19 cellular contexts compared by ENCODE assay signal in genomic region chr9:23638011-23638410, GRCh38.
"Had no signal": no experiment of that assay in that cellular context is flagged by ENCODE, and none has a peak within 500 bp of the region (broad histone marks: within the 10 kb centered on the region; RNA-seq: fewer than 3 reads in every experiment).

No MANE protein-coding gene starts in this region.

- H2AFZ ChIP-seq: hepatocyte had no signal

- H3K4me3 Mint-ChIP-seq: dendritic cell treated with granulocyte-macrophage colony-stimulating factor and Interleukin-4, amounts not matched to agents 40 ng/mL and 50 ng/mL, for 4 days; effector memory CD8-positive, alpha-beta T cell; naive thymus-derived CD4-positive, alpha-beta T cell; nephron progenitor cell; stimulated activated naive B cell treated with anti-CD40 and anti-IgM and Interleukin-4, amounts not matched to agents 10 μg/mL and 1 μg/mL and 100 μg/mL, for 72 hours; stimulated activated naive CD8-positive, alpha-beta T cell treated with anti-CD3 and anti-CD28 coated beads, Interleukin-15, amount 100 ng/mL, for 72 hours had no signal

- H3K4me3 ChIP-seq: hepatocyte, psoas muscle, spleen, testis, tibial nerve, upper lobe of right lung, vagina had no signal

- H3K9me3 ChIP-seq: neutrophil, psoas muscle, spleen, testis, tibial nerve, upper lobe of right lung, vagina had no signal

- H3K27me3 ChIP-seq: hepatocyte, neutrophil, spleen, testis, tibial nerve, upper lobe of right lung, vagina had no signal

- H3K4me2 ChIP-seq: hepatocyte had no signal

- H3K4me1 ChIP-seq: psoas muscle, spleen, testis, tibial nerve, upper lobe of right lung, vagina had no signal

- H3K27me3 Mint-ChIP-seq: dendritic cell treated with granulocyte-macrophage colony-stimulating factor and Interleukin-4, amounts not matched to agents 40 ng/mL and 50 ng/mL, for 4 days; effector memory CD8-positive, alpha-beta T cell; naive thymus-derived CD4-positive, alpha-beta T cell; stimulated activated naive B cell treated with anti-CD40 and anti-IgM and Interleukin-4, amounts not matched to agents 10 μg/mL and 1 μg/mL and 100 μg/mL, for 72 hours; stimulated activated naive CD8-positive, alpha-beta T cell treated with anti-CD3 and anti-CD28 coated beads, Interleukin-15, amount 100 ng/mL, for 72 hours had no signal

- H3K79me2 ChIP-seq: hepatocyte had no signal

- H3K36me3 ChIP-seq: neutrophil, spleen, tibial nerve, upper lobe of right lung, vagina had no signal

- DNase-seq: effector memory CD8-positive, alpha-beta T cell; foreskin melanocyte; head of caudate nucleus; mesendoderm; naive thymus-derived CD4-positive, alpha-beta T cell; nephron progenitor cell; psoas muscle; spleen; stimulated activated CD4-positive, alpha-beta T cell treated with anti-CD3 and anti-CD28 coated beads, Interleukin-2, amount 100 ng/mL, for 24 hours; stimulated activated CD4-positive, alpha-beta T cell treated with anti-CD3 and anti-CD28 coated beads, Interleukin-4, amount 100 ng/mL, for 4 hours; stimulated activated naive B cell treated with anti-CD40 and anti-IgM and Interleukin-4, amounts not matched to agents 10 μg/mL and 1 μg/mL and 100 μg/mL, for 72 hours; stimulated activated naive CD8-positive, alpha-beta T cell treated with anti-CD3 and anti-CD28 coated beads, Interleukin-15, amount 100 ng/mL, for 72 hours; testis; upper lobe of right lung had no signal

- H3K9me3 Mint-ChIP-seq: dendritic cell treated with granulocyte-macrophage colony-stimulating factor and Interleukin-4, amounts not matched to agents 40 ng/mL and 50 ng/mL, for 4 days; effector memory CD8-positive, alpha-beta T cell; nephron progenitor cell; stimulated activated naive B cell treated with anti-CD40 and anti-IgM and Interleukin-4, amounts not matched to agents 10 μg/mL and 1 μg/mL and 100 μg/mL, for 72 hours had no signal

- H3K27ac Mint-ChIP-seq: dendritic cell treated with granulocyte-macrophage colony-stimulating factor and Interleukin-4, amounts not matched to agents 40 ng/mL and 50 ng/mL, for 4 days; effector memory CD8-positive, alpha-beta T cell; naive thymus-derived CD4-positive, alpha-beta T cell; nephron progenitor cell; stimulated activated naive B cell treated with anti-CD40 and anti-IgM and Interleukin-4, amounts not matched to agents 10 μg/mL and 1 μg/mL and 100 μg/mL, for 72 hours; stimulated activated naive CD8-positive, alpha-beta T cell treated with anti-CD3 and anti-CD28 coated beads, Interleukin-15, amount 100 ng/mL, for 72 hours had no signal

- H3K4me1 Mint-ChIP-seq: naive thymus-derived CD4-positive, alpha-beta T cell; stimulated activated naive B cell treated with anti-CD40 and anti-IgM and Interleukin-4, amounts not matched to agents 10 μg/mL and 1 μg/mL and 100 μg/mL, for 72 hours; stimulated activated naive CD8-positive, alpha-beta T cell treated with anti-CD3 and anti-CD28 coated beads, Interleukin-15, amount 100 ng/mL, for 72 hours had no signal

- H3K27ac ChIP-seq: hepatocyte, neutrophil, psoas muscle, spleen, testis, tibial nerve, upper lobe of right lung, vagina had no signal

- H3K36me3 Mint-ChIP-seq: naive thymus-derived CD4-positive, alpha-beta T cell; stimulated activated naive B cell treated with anti-CD40 and anti-IgM and Interleukin-4, amounts not matched to agents 10 μg/mL and 1 μg/mL and 100 μg/mL, for 72 hours had no signal
